ENCODE assay signal across 9 cellular contexts in genomic region chr1:11037740-11038182, GRCh38. TPM values are rescaled to one million over a fixed set of nuclear protein-coding genes. Genes with fewer than 3 reads are reported as not detected.
DNase-seq lines count a peak whose midpoint lies in the region; ATAC-seq and TF ChIP-seq lines count a peak whose summit lies in the region.
"Had no signal": no experiment of that assay in that cellular context is flagged by ENCODE, and none has a peak within 500 bp of the region (broad histone marks: within the 10 kb centered on the region; RNA-seq: fewer than 3 reads in every experiment).

No MANE protein-coding gene starts in this region.

- no peak overlapping the region for H3K9ac ChIP-seq in DND-41 (ENCODE audit: low read depth, low read length)

- H3K4me1 Mint-ChIP-seq in activated CD4-positive, alpha-beta memory T cell treated with anti-CD3 and anti-CD28 coated beads for 36 hours (ENCODE audit: low read depth), result peaks cover 4% of the 10 kb centered on the region

- POLR2A ChIA-PET in activated CD4-positive, alpha-beta memory T cell treated with anti-CD3 and anti-CD28 coated beads for 36 hours (lab: Charles Lee), result interaction anchor here (0.8 to 1.6 kb wide), 6 partner anchors 9 to 224 kb away, joined by 3 to 8 read pairs (median 4); partner anchors contain the start of genes MTOR and SRM

- no peaks in the 10 kb centered on the region for H3K9me3 ChIP-seq in DND-41 (ENCODE audit: insufficient read depth, low read length, severe bottlenecking)

- DNase-seq in DND-41 (peak; percentile 87), HL-60 (ENCODE audit: low read depth in 1 of 2, low spot score in 1 of 2) (peak; percentile 73 to 85), NCI-H774 (lab: John Stamatoyannopoulos, UW) (peak; percentile 52), lung microvascular endothelial cell (ENCODE audit: low read depth in 2 of 2) (peak; percentile 87 to 90)
- DNase-seq in activated CD4-positive, alpha-beta memory T cell treated with anti-CD3 and anti-CD28 coated beads for 36 hours, result peak; percentile 92
- peak; percentile 89 for DNase-seq in effector CD4-positive, alpha-beta T cell
- peak; percentile 65 for DNase-seq in stimulated activated CD8-positive, alpha-beta memory T cell treated with anti-CD3 and anti-CD28 coated beads, Interleukin-12 subunit alpha, Interleukin-12 subunit beta, amount 100 ng/mL, for 24 hours (ENCODE audit: extremely low read depth)

- CTCF ChIA-PET in activated CD4-positive, alpha-beta memory T cell treated with anti-CD3 and anti-CD28 coated beads for 36 hours (lab: Charles Lee), result interaction anchor here (0.6 to 4.7 kb wide), 84 partner anchors 8 to 712 kb away, joined by 3 to 85 read pairs (median 5); partner anchors contain the start of genes EXOSC10, FBXO44, FBXO6 and MTOR

- ATAC-seq in DND-41 (ENCODE audit: insufficient read depth, low read depth), result peak; percentile 100
- ATAC-seq in GM18505 (IDR thresholded peaks at IDR 0.05; ENCODE audit: unreplicated experiment), result no peak

- no peaks in the 10 kb centered on the region for H3K36me3 Mint-ChIP-seq in activated CD4-positive, alpha-beta memory T cell treated with anti-CD3 and anti-CD28 coated beads for 36 hours

- no peaks in the 10 kb centered on the region for H3K27me3 ChIP-seq in DND-41 (ENCODE audit: insufficient read depth, low read length, poor library complexity)
- H3K27me3 ChIP-seq in HL-60 (ENCODE audit: insufficient read depth, poor library complexity, severe bottlenecking), result no peaks in the 10 kb centered on the region

- no peaks in the 10 kb centered on the region for H4K20me1 ChIP-seq in DND-41 (ENCODE audit: insufficient read depth, low read length)

- peak; percentile 99 for TF ChIP-seq CTCF in DND-41 (IDR thresholded peaks at IDR 0.05; ENCODE audit: borderline replicate concordance, extremely low read depth, low read length, poor library complexity, severe bottlenecking)
- TF ChIP-seq CTCF in HL-60 (IDR thresholded peaks at IDR 0.05; ENCODE audit: insufficient read depth, low read length), result peak; percentile 97

- H3K4me3 Mint-ChIP-seq in activated CD4-positive, alpha-beta memory T cell treated with anti-CD3 and anti-CD28 coated beads for 36 hours, result no peak overlapping the region
- H3K4me3 Mint-ChIP-seq: dendritic cell treated with granulocyte-macrophage colony-stimulating factor and Interleukin-4, amounts not matched to agents 40 ng/mL and 50 ng/mL, for 4 days had no signal

- H3K4me1 ChIP-seq in DND-41 (ENCODE audit: insufficient read depth, low read length), result peaks cover 7% of the 10 kb centered on the region

- H3K79me2 ChIP-seq in DND-41 (ENCODE audit: insufficient read depth, low read length), result no peaks in the 10 kb centered on the region

- no peak overlapping the region for H3K4me3 ChIP-seq in DND-41 (ENCODE audit: low read depth in 1 of 2, low read length in 2 of 2)
- no peak overlapping the region for H3K4me3 ChIP-seq in HL-60 (replicated peaks; ENCODE audit: insufficient read depth, low read length)

- no peak overlapping the region for H3K4me2 ChIP-seq in DND-41 (ENCODE audit: insufficient read depth, low read length)

- H3K27ac ChIP-seq in DND-41 (ENCODE audit: low read length) (no peak overlapping the region), HL-60 (replicated peaks) (no peak overlapping the region)

- intact Hi-C loops in activated CD4-positive, alpha-beta memory T cell treated with anti-CD3 and anti-CD28 coated beads for 36 hours (cut with micrococcal nuclease), result loop anchor here (1.0 to 5.0 kb wide), 4 partner anchors 23 to 605 kb away; partner anchors contain the start of genes EXOSC10 and SRM

- TF ChIP-seq POLR2A in GM18505 (IDR thresholded peaks at IDR 0.05; ENCODE audit: borderline replicate concordance, extremely low read depth, insufficient read depth, insufficient read length), result no peak

- H2AFZ ChIP-seq in DND-41 (ENCODE audit: low read depth, low read length), result no peak overlapping the region

- H3K36me3 ChIP-seq in DND-41 (ENCODE audit: insufficient read depth, low read length), result no peaks in the 10 kb centered on the region

- no peaks in the 10 kb centered on the region for H3K9me3 Mint-ChIP-seq in activated CD4-positive, alpha-beta memory T cell treated with anti-CD3 and anti-CD28 coated beads for 36 hours
- H3K9me3 Mint-ChIP-seq: dendritic cell treated with granulocyte-macrophage colony-stimulating factor and Interleukin-4, amounts not matched to agents 40 ng/mL and 50 ng/mL, for 4 days had no signal

- no peaks in the 10 kb centered on the region for H3K27me3 Mint-ChIP-seq in activated CD4-positive, alpha-beta memory T cell treated with anti-CD3 and anti-CD28 coated beads for 36 hours
- H3K27me3 Mint-ChIP-seq: dendritic cell treated with granulocyte-macrophage colony-stimulating factor and Interleukin-4, amounts not matched to agents 40 ng/mL and 50 ng/mL, for 4 days had no signal

- no peak overlapping the region for H3K27ac Mint-ChIP-seq in activated CD4-positive, alpha-beta memory T cell treated with anti-CD3 and anti-CD28 coated beads for 36 hours
- H3K27ac Mint-ChIP-seq: dendritic cell treated with granulocyte-macrophage colony-stimulating factor and Interleukin-4, amounts not matched to agents 40 ng/mL and 50 ng/mL, for 4 days had no signal

RNA-seq across cellular contexts. Expression of gene MASP2, which starts 9.3 kb away (rescaled TPM):
- total RNA-seq in activated CD4-positive, alpha-beta memory T cell treated with anti-CD3 and anti-CD28 coated beads for 36 hours, result not detected
- total RNA-seq in lung microvascular endothelial cell, result not detected in 2 replicates

RNA-seq across cellular contexts. Expression of gene SRM, which starts 22.1 kb away (rescaled TPM):
- total RNA-seq in activated CD4-positive, alpha-beta memory T cell treated with anti-CD3 and anti-CD28 coated beads for 36 hours, result 100 to 1,000 TPM; 159 to 164 TPM
- total RNA-seq in lung microvascular endothelial cell, result 5.7 and 8.7 TPM in 2 replicates

RNA-seq across cellular contexts. Expression of gene TARDBP, which starts 25.3 kb away (rescaled TPM):
- total RNA-seq in activated CD4-positive, alpha-beta memory T cell treated with anti-CD3 and anti-CD28 coated beads for 36 hours, result 100 to 1,000 TPM; 175 to 177 TPM
- 59.9 and 61.9 TPM in 2 replicates for total RNA-seq in lung microvascular endothelial cell

Comparison
In these comparisons a context has a peak if more than half of its experiments do, and no peak if none do; other contexts are left out.
1. RNA of gene SRM, which starts 22.1 kb away (total RNA-seq): 159 to 164 TPM in activated CD4-positive, alpha-beta memory T cell treated with anti-CD3 and anti-CD28 coated beads for 36 hours; 5.7 to 8.7 TPM in lung microvascular endothelial cell; every median in the first group is over 10 times any median in the second.
2. Peak in every context shown above with its lines, with median percentiles within 50 percentile points of each other: DNase-seq.